8 cellular contexts compared by ENCODE assay signal in the genomic region with DNA sequence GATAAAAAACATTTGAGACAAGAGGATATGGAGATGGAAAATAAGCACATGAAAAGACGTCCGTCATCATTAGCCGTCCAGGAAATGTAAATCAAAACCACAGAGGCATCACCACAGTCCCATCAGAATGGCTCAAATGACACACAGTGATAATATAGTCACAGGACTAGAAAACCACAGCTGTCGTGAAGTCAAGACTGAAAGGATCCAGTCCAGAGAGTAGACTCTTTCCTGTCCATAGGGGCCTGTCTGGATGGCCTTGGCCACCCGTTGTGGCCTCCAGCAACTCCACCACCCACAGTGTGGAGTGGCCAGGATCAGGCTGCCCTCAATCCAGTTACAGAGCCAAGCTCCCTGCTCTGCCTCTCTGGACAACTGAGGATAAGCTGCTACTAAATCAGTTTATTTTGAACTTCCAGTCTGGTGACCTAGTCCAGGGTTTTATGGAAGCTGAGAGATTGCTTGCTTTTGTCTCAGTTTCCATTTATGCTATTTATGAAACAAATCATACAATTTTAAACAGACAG.
DNase-seq lines count a peak whose midpoint lies in the region; ATAC-seq and TF ChIP-seq lines count a peak whose summit lies in the region.

No MANE protein-coding gene starts in this region.

- no peaks in the 10 kb centered on the region for H3K79me2 ChIP-seq in Karpas-422 (ENCODE audit: low read length)

- H3K27ac Mint-ChIP-seq in Calu3 (ENCODE audit: unreplicated experiment), result no peak overlapping the region

- TF ChIP-seq EP300 in tibial nerve (IDR thresholded peaks at IDR 0.05), result no peak

- ATAC-seq in GM18867 (IDR thresholded peaks at IDR 0.05; ENCODE audit: unreplicated experiment), result peak; percentile 96
- peak; percentile 94 for ATAC-seq in GM21737 (IDR thresholded peaks at IDR 0.05; ENCODE audit: unreplicated experiment)

- CTCF ChIA-PET in Calu3 (lab: Charles Lee), result no interaction called here

- H2AFZ ChIP-seq in Karpas-422 (ENCODE audit: low read length), result no peak overlapping the region

- H3K4me3 ChIP-seq in Karpas-422 (ENCODE audit: low read length), result no peak overlapping the region
- no peak overlapping the region for H3K4me3 ChIP-seq in tibial nerve

- H3K4me1 ChIP-seq in Karpas-422 (ENCODE audit: low read length) (peaks cover 11% of the 10 kb centered on the region), tibial nerve (peaks cover 0 to 16% (median 2%) of the 10 kb centered on the region in 4 donors)

- DNase-seq in Karpas-422 (peak; percentile 80), islet precursor cell (peak; percentile 68), Calu3 (no peak), HT-29 (ENCODE audit: low spot score) (no peak), midbrain (lab: John Stamatoyannopoulos, UW) (no peak), tibial nerve (ENCODE audit: low spot score in 2 of 2) (no peak)

- H3K36me3 Mint-ChIP-seq in Calu3 (ENCODE audit: insufficient read depth, unreplicated experiment), result peaks cover 7% of the 10 kb centered on the region

- TF ChIP-seq POLR2A in tibial nerve (IDR thresholded peaks at IDR 0.05), result no peak

- no peak overlapping the region for H3K4me2 ChIP-seq in Karpas-422 (ENCODE audit: low read depth, low read length, poor library complexity, severe bottlenecking)

- H3K27me3 Mint-ChIP-seq in Calu3 (ENCODE audit: unreplicated experiment), result no peaks in the 10 kb centered on the region

- H3K9me3 Mint-ChIP-seq in Calu3 (ENCODE audit: low read depth, unreplicated experiment), result no peaks in the 10 kb centered on the region

- H3K27ac ChIP-seq in Karpas-422 (ENCODE audit: low read length) (no peak overlapping the region), tibial nerve (peak overlapping the region in 1 of 4 donors; percentile 47)

- 54 to 57% methylated on average over 5 of the region's 5 CpGs for WGBS in tibial nerve, 2 donors

- peaks cover 25% of the 10 kb centered on the region; the same call in 1 of the 2 replicates for H4K20me1 ChIP-seq in Karpas-422 (ENCODE audit: insufficient read depth, low read depth, low read length)

- H3K27me3 ChIP-seq in Karpas-422 (ENCODE audit: low read length) (no peaks in the 10 kb centered on the region), tibial nerve (no peaks in the 10 kb centered on the region)

- no peaks in the 10 kb centered on the region for H3K9me2 ChIP-seq in Karpas-422 (replicated peaks; ENCODE audit: insufficient read depth, low read length)

- no TSS peak for BruUV-seq in Calu3 (replicated peaks; lab: Mats Ljungman, UMichigan)

- intact Hi-C loops in Calu3 (cut with micrococcal nuclease; ENCODE audit: unreplicated experiment), result no loop called here

- H3K9me3 ChIP-seq in Karpas-422 (ENCODE audit: low read length) (no peaks in the 10 kb centered on the region), tibial nerve (no peaks in the 10 kb centered on the region)

- no peak overlapping the region for H3K4me3 Mint-ChIP-seq in Calu3 (ENCODE audit: low read depth, unreplicated experiment)

- no peak for TF ChIP-seq CTCF in Calu3 (IDR thresholded peaks at IDR 0.05; ENCODE audit: unreplicated experiment)
- TF ChIP-seq CTCF in tibial nerve (IDR thresholded peaks at IDR 0.05), result no peak

- H3K36me3 ChIP-seq in Karpas-422 (ENCODE audit: insufficient read depth, low read length), result no peaks in the 10 kb centered on the region
- no peaks in the 10 kb centered on the region for H3K36me3 ChIP-seq in tibial nerve

- no peak overlapping the region for H3K9ac ChIP-seq in Karpas-422 (ENCODE audit: low read length)

- H3K4me1 Mint-ChIP-seq in Calu3 (ENCODE audit: low read depth, unreplicated experiment), result peaks cover 32% of the 10 kb centered on the region

Comparison
In these comparisons a context has a peak if more than half of its experiments do, and no peak if none do; other contexts are left out.
1. DNase-seq: peak in Karpas-422 (single experiment) and islet precursor cell (single experiment); none in Calu3 (single experiment), HT-29 (single experiment), midbrain (single experiment) and tibial nerve (0 of 2).